18 cellular contexts compared by ENCODE assay signal in the genomic region with DNA sequence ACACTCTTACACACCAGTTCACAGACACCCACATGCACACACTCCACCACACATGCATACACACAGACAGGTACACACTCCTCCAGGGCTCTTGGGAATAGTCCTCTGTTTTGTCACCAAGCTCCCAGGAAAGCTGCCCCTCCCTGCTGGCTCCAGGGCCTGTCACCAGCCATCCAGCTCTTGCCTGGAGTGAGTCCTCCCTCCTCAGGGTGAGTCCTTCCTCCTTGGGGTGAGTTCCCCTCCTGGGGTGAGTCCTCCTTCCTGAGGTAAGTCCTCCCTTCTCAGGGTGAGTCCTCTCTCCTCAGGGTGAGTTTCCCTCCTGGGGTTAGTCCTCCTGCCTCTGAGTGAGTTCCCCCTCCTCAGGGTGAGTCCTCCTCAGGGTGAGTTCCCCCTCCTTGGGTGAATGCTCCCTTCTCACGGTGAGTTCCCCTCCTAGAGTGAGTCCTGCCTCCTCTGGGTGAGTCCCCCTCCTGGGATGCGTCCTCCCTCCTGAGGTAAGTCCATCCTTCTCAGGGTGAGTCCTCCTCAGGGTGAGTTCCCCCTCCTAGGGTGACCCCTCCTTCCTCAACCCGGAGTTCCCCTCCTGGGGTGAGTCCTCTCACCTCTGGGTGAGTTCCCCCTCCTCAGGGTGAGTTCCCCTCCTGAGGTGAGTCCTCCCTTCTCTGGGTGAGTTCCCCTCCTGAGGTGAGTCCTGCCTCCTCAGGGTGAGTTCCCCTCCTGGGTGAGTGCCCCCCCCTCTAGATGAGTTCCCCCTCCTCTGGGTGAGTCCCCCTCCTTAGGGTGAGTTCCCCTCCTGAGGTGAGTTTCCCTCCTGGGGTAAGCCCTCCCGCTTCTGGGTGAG.
DNase-seq lines count a peak whose midpoint lies in the region; ATAC-seq, FAIRE-seq and TF ChIP-seq lines count a peak whose summit lies in the region.
"Had no signal": no experiment of that assay in that cellular context is flagged by ENCODE, and none has a peak within 500 bp of the region (broad histone marks: within the 10 kb centered on the region; RNA-seq: fewer than 3 reads in every experiment).

No MANE protein-coding gene starts in this region.

- H2AK5ac ChIP-seq in mesendoderm (ENCODE audit: low read length) = no peak overlapping the region

- H3K9me3 ChIP-seq in HepG2 (ENCODE audit: low read length) (no peaks in the 10 kb centered on the region), spleen (peaks cover 0 to 8% (median 0%) of the 10 kb centered on the region in 8 donors), OCI-LY7 (ENCODE audit: low read length) (no peaks in the 10 kb centered on the region)

- in situ Hi-C loops in HepG2 (cut with HindIII; ENCODE audit: extremely low pct_ligation_motif_present, low pct_unique_long_range_greater_than_20kb) = no loop called here

- ATAC-seq in WTC11 (no peak), HepG2 (no peak), GM19463 (IDR thresholded peaks at IDR 0.05; ENCODE audit: unreplicated experiment) (no peak)
- ATAC-seq: stimulated activated memory B cell treated with anti-CD40 and anti-IgM and Interleukin-4, amounts not matched to agents 10 μg/mL and 1 μg/mL and 100 μg/mL, for 72 hours had no signal

- no peak overlapping the region for H2BK120ac ChIP-seq in mesendoderm (ENCODE audit: low read depth, low read length)

- H2BK15ac ChIP-seq in mesendoderm (replicated peaks; ENCODE audit: low read depth) = no peak overlapping the region

- POLR2A ChIA-PET in WTC11 (lab: Charles Lee) = interaction anchor here (0.5 kb wide), 1 partner anchor 19 kb away, joined by 4 read pairs; no protein-coding TSS in a partner anchor
- POLR2A ChIA-PET in HepG2 (lab: Yijun Ruan, JAX) = no interaction called here
- POLR2A ChIA-PET in OCI-LY7 (lab: Charles Lee) = no interaction called here

- H2AFZ ChIP-seq in HepG2 (ENCODE audit: low read length) (no peak overlapping the region), OCI-LY7 (ENCODE audit: low read length) (no peak overlapping the region)

- H3K4me1 ChIP-seq in HepG2 (ENCODE audit: insufficient read depth, low read length) = no peaks in the 10 kb centered on the region
- H3K4me1 ChIP-seq in spleen = peaks cover 0 to 25% (median 16%) of the 10 kb centered on the region in 6 donors
- no peaks in the 10 kb centered on the region for H3K4me1 ChIP-seq in OCI-LY7 (ENCODE audit: insufficient read depth, low read length, poor library complexity, severe bottlenecking)
- H3K4me1 ChIP-seq in mesendoderm (ENCODE audit: control insufficient read depth, low read depth, low read length) = no peaks in the 10 kb centered on the region

- H3K4me3 ChIP-seq in HepG2 (replicated peaks in 1 of 3; ENCODE audit: insufficient read depth in 1 of 3, low read depth in 2 of 3, low read length in 3 of 3) = no peak overlapping the region
- H3K4me3 ChIP-seq in spleen = no peak overlapping the region
- no peak overlapping the region for H3K4me3 ChIP-seq in OCI-LY7 (ENCODE audit: low read depth, low read length, poor library complexity, severe bottlenecking)
- no peak overlapping the region for H3K4me3 ChIP-seq in mesendoderm (ENCODE audit: low read length)

- no peaks in the 10 kb centered on the region for H3K4me1 Mint-ChIP-seq in activated naive CD4-positive, alpha-beta T cell treated with anti-CD3 and anti-CD28 coated beads, Interleukin-2, amount 10 ng/mL, durations not matched to agents 7 days and 5 days
- H3K4me1 Mint-ChIP-seq in WTC11 = 0 out of 2 replicates have a peak, but pooled peaks cover 3% of the 10 kb centered on the region
- H3K4me1 Mint-ChIP-seq: immature natural killer cell; stimulated activated memory B cell treated with anti-CD40 and anti-IgM and Interleukin-4, amounts not matched to agents 10 μg/mL and 1 μg/mL and 100 μg/mL, for 72 hours had no signal

- no peak overlapping the region for H3K56ac ChIP-seq in mesendoderm (ENCODE audit: low read length)

- no peaks in the 10 kb centered on the region for H3K36me3 Mint-ChIP-seq in activated naive CD4-positive, alpha-beta T cell treated with anti-CD3 and anti-CD28 coated beads, Interleukin-2, amount 10 ng/mL, durations not matched to agents 7 days and 5 days
- H3K36me3 Mint-ChIP-seq in WTC11 = no peaks in the 10 kb centered on the region
- H3K36me3 Mint-ChIP-seq: immature natural killer cell had no signal

- peak; percentile 11 for DNase-seq in activated naive CD4-positive, alpha-beta T cell treated with anti-CD3 and anti-CD28 coated beads, Interleukin-2, amount 10 ng/mL, durations not matched to agents 7 days and 5 days
- DNase-seq in activated naive CD4-positive, alpha-beta T cell treated with Interleukin-2 at 50 U/mL for 16 hours = no peak
- DNase-seq in WTC11 (ENCODE audit: low spot score) (peak; percentile 5), HepG2 (ENCODE audit: low spot score) (no peak), spleen (peak; percentile 53), OCI-LY7 (ENCODE audit: low spot score) (no peak), mesendoderm (no peak)
- DNase-seq: activated T-cell treated with anti-CD3 and anti-CD28 coated beads, Interleukin-2, amount 50 U/mL, for 4 hours; central memory CD4-positive, alpha-beta T cell; effector CD8-positive, alpha-beta T cell; immature natural killer cell; NCI-H1694; NCI-H345; RPMI8226; stimulated activated CD4-positive, alpha-beta T cell treated with anti-CD3 and anti-CD28 coated beads, Interleukin-15, amount 100 ng/mL, for 24 hours; trophoblast cell had no signal

- H3K4ac ChIP-seq in mesendoderm (ENCODE audit: low read depth, low read length) = no peak overlapping the region

- no TSS peak for BruUV-seq in HepG2 (replicated peaks; lab: Mats Ljungman, UMichigan)
- BruUV-seq in OCI-LY7 (replicated peaks; lab: Mats Ljungman, UMichigan) = no TSS peak

- H3K79me2 ChIP-seq in HepG2 (ENCODE audit: insufficient read depth, low read length) (no peaks in the 10 kb centered on the region), OCI-LY7 (ENCODE audit: insufficient read depth, low read depth, low read length) (no peaks in the 10 kb centered on the region), mesendoderm (ENCODE audit: control insufficient read depth, insufficient read depth, low read length) (no peaks in the 10 kb centered on the region)

- H3K27me3 ChIP-seq in HepG2 (ENCODE audit: control insufficient read depth in 1 of 2, insufficient read depth in 2 of 2, low read length in 2 of 2) (peaks cover 7 to 35% of the 10 kb centered on the region in 2 experiments; a peak in 4 of 5 replicates), spleen (replicated peaks in 1 of 7) (peaks cover 0 to 90% (median 21%) of the 10 kb centered on the region in 7 donors), mesendoderm (ENCODE audit: insufficient read depth, low read length, poor library complexity) (no peaks in the 10 kb centered on the region)

- intact Hi-C loops in HepG2 (cut with micrococcal nuclease; ENCODE audit: unreplicated experiment) = no loop called here
- intact Hi-C loops in spleen (cut with DNase I; ENCODE audit: low total_unique reads) = loop anchor here (5.0 kb wide), 1 partner anchor 277 kb away; no protein-coding TSS in a partner anchor
- intact Hi-C loops in OCI-LY7 (cut with micrococcal nuclease; ENCODE audit: unreplicated experiment) = no loop called here

- no peak overlapping the region for H4K5ac ChIP-seq in mesendoderm (ENCODE audit: low read length)

- no peak for TF ChIP-seq EP300 in HepG2 (IDR thresholded peaks at IDR 0.05; ENCODE audit: low read depth in 2 of 2, low read length in 2 of 2)
- no peak for TF ChIP-seq EP300 in HepG2 (CRISPR knock-in tag; IDR thresholded peaks at IDR 0.05; ENCODE audit: borderline replicate concordance)

- H2BK5ac ChIP-seq in mesendoderm (ENCODE audit: low read length) = no peak overlapping the region

- H3K4me2 ChIP-seq in HepG2 (ENCODE audit: low read depth, low read length) = no peak overlapping the region
- H3K4me2 ChIP-seq in OCI-LY7 (ENCODE audit: low read length) = no peak overlapping the region
- no peak overlapping the region for H3K4me2 ChIP-seq in mesendoderm (ENCODE audit: low read length)

- no peak for TF ChIP-seq CTCF in WTC11 (IDR thresholded peaks at IDR 0.05)
- no peak for TF ChIP-seq CTCF in HepG2 (CRISPR knock-in tag; IDR thresholded peaks at IDR 0.05)
- no peak for TF ChIP-seq CTCF in spleen (IDR thresholded peaks at IDR 0.05 in 8 of 11, conservative IDR thresholded peaks at IDR 0.05 in 3 of 11)
- TF ChIP-seq CTCF in OCI-LY7 (conservative IDR thresholded peaks at IDR 0.05; ENCODE audit: low read length) = no peak

- H3K4me3 Mint-ChIP-seq in activated naive CD4-positive, alpha-beta T cell treated with anti-CD3 and anti-CD28 coated beads, Interleukin-2, amount 10 ng/mL, durations not matched to agents 7 days and 5 days = no peak overlapping the region
- no peak overlapping the region for H3K4me3 Mint-ChIP-seq in WTC11
- H3K4me3 Mint-ChIP-seq: activated T-cell treated with anti-CD3 and anti-CD28 coated beads, Interleukin-2, amount 50 U/mL, for 4 hours; immature natural killer cell; stimulated activated memory B cell treated with anti-CD40 and anti-IgM and Interleukin-4, amounts not matched to agents 10 μg/mL and 1 μg/mL and 100 μg/mL, for 72 hours had no signal

- CTCF ChIA-PET in activated naive CD4-positive, alpha-beta T cell treated with anti-CD3 and anti-CD28 coated beads, Interleukin-2, amount 10 ng/mL, durations not matched to agents 7 days and 5 days (lab: Charles Lee) = interaction anchor here (0.6 to 1.9 kb wide), 5 partner anchors 8 to 372 kb away, joined by 3 to 6 read pairs (median 4); no protein-coding TSS in a partner anchor
- CTCF ChIA-PET in WTC11 (lab: Charles Lee) (interaction anchor here (0.7 to 3.4 kb wide), 11 partner anchors 8 to 276 kb away, joined by 3 to 42 read pairs (median 6); no protein-coding TSS in a partner anchor), HepG2 (lab: Yijun Ruan, JAX; ENCODE audit: low intra/inter-chr PET ratio, low total read pairs) (interaction anchor here (0.6 to 2.2 kb wide), 3 partner anchors 271 to 721 kb away, joined by 3 to 22 read pairs (median 15); no protein-coding TSS in a partner anchor), OCI-LY7 (lab: Charles Lee; ENCODE audit: unreplicated experiment) (no interaction called here)

- H3K79me1 ChIP-seq in mesendoderm (ENCODE audit: low read length) = no peaks in the 10 kb centered on the region

- H4K20me1 ChIP-seq in HepG2 (ENCODE audit: insufficient read depth, low read length) (0 out of 2 replicates have a peak, but pooled peaks cover 11% of the 10 kb centered on the region), OCI-LY7 (ENCODE audit: insufficient read depth, low read length) (no peaks in the 10 kb centered on the region)

- FAIRE-seq in HepG2 (lab: Jason Lieb, UNC) = no peak

- no peak for TF ChIP-seq RAD21 in HepG2 (CRISPR knock-in tag; IDR thresholded peaks at IDR 0.05)

- no peak overlapping the region for H3K9ac ChIP-seq in HepG2 (ENCODE audit: insufficient read depth, low read depth, low read length)
- no peak overlapping the region for H3K9ac ChIP-seq in mesendoderm (ENCODE audit: low read length)

- H3K27ac ChIP-seq in HepG2 (ENCODE audit: extremely low read length, insufficient read depth, low read length) (no peak overlapping the region), spleen (no peak overlapping the region), OCI-LY7 (ENCODE audit: low read depth, low read length, poor library complexity, severe bottlenecking) (no peak overlapping the region), mesendoderm (ENCODE audit: low read depth, low read length) (no peak overlapping the region)

- peaks cover 64% of the 10 kb centered on the region for H3K27me3 Mint-ChIP-seq in activated naive CD4-positive, alpha-beta T cell treated with anti-CD3 and anti-CD28 coated beads, Interleukin-2, amount 10 ng/mL, durations not matched to agents 7 days and 5 days
- H3K27me3 Mint-ChIP-seq in WTC11 (ENCODE audit: low read depth) = peaks cover 32% of the 10 kb centered on the region

- 0% methylated on average over 3 of the region's 4 CpGs for WGBS in HepG2 (ENCODE audit: low lambda C conversion rate)
- 41 to 84% (median 62%) methylated on average over 4 of the region's 4 CpGs for WGBS in spleen, 5 donors
- no CpG with 5 or more reads among the region's 4 CpGs for WGBS in mesendoderm (ENCODE audit: extremely low coverage, insufficient coverage, low lambda C conversion rate)

- no peak overlapping the region for H4K8ac ChIP-seq in mesendoderm (ENCODE audit: low read depth, low read length)

- no peaks in the 10 kb centered on the region for H3K36me3 ChIP-seq in HepG2 (replicated peaks in 1 of 2; ENCODE audit: control insufficient read depth in 1 of 2, insufficient read depth in 2 of 2, low read length in 2 of 2)
- H3K36me3 ChIP-seq in spleen = no peaks in the 10 kb centered on the region
- no peaks in the 10 kb centered on the region for H3K36me3 ChIP-seq in OCI-LY7 (ENCODE audit: insufficient read depth, low read length)
- no peaks in the 10 kb centered on the region for H3K36me3 ChIP-seq in mesendoderm (ENCODE audit: control insufficient read depth, insufficient read depth, low read length)

- no peak for TF ChIP-seq POLR2A in HepG2 (IDR thresholded peaks at IDR 0.05; ENCODE audit: insufficient read depth in 1 of 2, low read depth in 2 of 2, low read length in 2 of 2)
- no peak for TF ChIP-seq POLR2A in spleen (IDR thresholded peaks at IDR 0.05)

- no peak overlapping the region for H3K18ac ChIP-seq in mesendoderm (ENCODE audit: low read length)

- no peaks in the 10 kb centered on the region for H3K9me3 Mint-ChIP-seq in activated naive CD4-positive, alpha-beta T cell treated with anti-CD3 and anti-CD28 coated beads, Interleukin-2, amount 10 ng/mL, durations not matched to agents 7 days and 5 days
- no peaks in the 10 kb centered on the region for H3K9me3 Mint-ChIP-seq in WTC11
- H3K9me3 Mint-ChIP-seq: activated T-cell treated with anti-CD3 and anti-CD28 coated beads, Interleukin-2, amount 50 U/mL, for 4 hours; immature natural killer cell had no signal

- no peak overlapping the region for H3K27ac Mint-ChIP-seq in activated naive CD4-positive, alpha-beta T cell treated with anti-CD3 and anti-CD28 coated beads, Interleukin-2, amount 10 ng/mL, durations not matched to agents 7 days and 5 days
- H3K27ac Mint-ChIP-seq in WTC11 = no peak overlapping the region
- H3K27ac Mint-ChIP-seq: immature natural killer cell; stimulated activated memory B cell treated with anti-CD40 and anti-IgM and Interleukin-4, amounts not matched to agents 10 μg/mL and 1 μg/mL and 100 μg/mL, for 72 hours had no signal

- H3K9me2 ChIP-seq in OCI-LY7 (ENCODE audit: insufficient read depth, low read length) = no peaks in the 10 kb centered on the region

- H3K23ac ChIP-seq in mesendoderm (ENCODE audit: low read length) = no peak overlapping the region

Comparison
In these comparisons a context has a peak if more than half of its experiments do, and no peak if none do; other contexts are left out.
1. DNase-seq: peak in activated naive CD4-positive, alpha-beta T cell treated with anti-CD3 and anti-CD28 coated beads, Interleukin-2, amount 10 ng/mL, durations not matched to agents 7 days and 5 days (single experiment), WTC11 (single experiment) and spleen (single experiment); none in activated naive CD4-positive, alpha-beta T cell treated with Interleukin-2 at 50 U/mL for 16 hours (single experiment), HepG2 (single experiment), OCI-LY7 (single experiment) and mesendoderm (single experiment).